ENCODE assay signal across 12 cellular contexts in genomic region chr18:12921178-12921577, GRCh38. TPM values are rescaled to one million over a fixed set of nuclear protein-coding genes. Genes with fewer than 3 reads are reported as not detected.
DNase-seq lines count a peak whose midpoint lies in the region; ATAC-seq, FAIRE-seq and TF ChIP-seq lines count a peak whose summit lies in the region.
"Had no signal": no experiment of that assay in that cellular context is flagged by ENCODE, and none has a peak within 500 bp of the region (broad histone marks: within the 10 kb centered on the region; RNA-seq: fewer than 3 reads in every experiment).

No MANE protein-coding gene starts in this region.

- FAIRE-seq in urothelium cell line (lab: Jason Lieb, UNC) = peak; percentile 94
- no peak for FAIRE-seq in pancreas (lab: Jason Lieb, UNC)
- FAIRE-seq: G401.6 had no signal

- no peak for TF ChIP-seq CTCF in pancreas (IDR thresholded peaks at IDR 0.05)

- H3K4me1 ChIP-seq in pancreas = no peaks in the 10 kb centered on the region
- H3K4me1 ChIP-seq: ascending aorta had no signal

- H3K4me3 Mint-ChIP-seq in activated T-helper 17 cell treated with anti-CD3 and anti-CD28 coated beads, Interleukin-2, amount 50 U/mL, for 72 hours = peak overlapping the region; percentile 30
- H3K4me3 Mint-ChIP-seq: B cell had no signal

- ATAC-seq in HG02938 (IDR thresholded peaks at IDR 0.05; ENCODE audit: unreplicated experiment) (peak; percentile 61), GM21717 (IDR thresholded peaks at IDR 0.05; ENCODE audit: unreplicated experiment) (no peak), pancreas (no peak)
- peak; percentile 94 for ATAC-seq in activated T-helper 17 cell treated with anti-CD3 and anti-CD28 coated beads, Interleukin-2, amount 50 U/mL, for 72 hours (replicated peaks)

- DNase-seq in stimulated activated CD4-positive, alpha-beta T cell treated with anti-CD3 and anti-CD28 coated beads, Interleukin-4, amount 100 ng/mL, for 24 hours = peak; percentile 23
- DNase-seq in stimulated activated CD4-positive, alpha-beta T cell treated with anti-CD3 and anti-CD28 coated beads, Interleukin-4, amount 100 ng/mL, for 4 hours = no peak
- no peak for DNase-seq in urothelium cell line (ENCODE audit: low spot score)
- DNase-seq in pancreas = no peak
- DNase-seq in COLO829 (ENCODE audit: low spot score) = no peak
- DNase-seq: effector CD4-positive, alpha-beta T cell had no signal

- no peaks in the 10 kb centered on the region for H3K27me3 ChIP-seq in pancreas
- H3K27me3 ChIP-seq: ascending aorta had no signal

- H3K27me3 Mint-ChIP-seq in activated T-helper 17 cell treated with anti-CD3 and anti-CD28 coated beads, Interleukin-2, amount 50 U/mL, for 72 hours = no peaks in the 10 kb centered on the region
- H3K27me3 Mint-ChIP-seq: B cell had no signal

- no peak overlapping the region for H3K27ac Mint-ChIP-seq in activated T-helper 17 cell treated with anti-CD3 and anti-CD28 coated beads, Interleukin-2, amount 50 U/mL, for 72 hours
- H3K27ac Mint-ChIP-seq: B cell had no signal

- intact Hi-C loops in pancreas (cut with DNase I) = no loop called here

- 47 to 52% methylated on average over 7 of the region's 7 CpGs for WGBS in pancreas, 2 donors

- H3K9me3 ChIP-seq in pancreas = no peaks in the 10 kb centered on the region
- H3K9me3 ChIP-seq: ascending aorta had no signal

- no peaks in the 10 kb centered on the region for H3K9me3 Mint-ChIP-seq in activated T-helper 17 cell treated with anti-CD3 and anti-CD28 coated beads, Interleukin-2, amount 50 U/mL, for 72 hours

- H3K36me3 ChIP-seq in pancreas = no peaks in the 10 kb centered on the region
- H3K36me3 ChIP-seq: ascending aorta had no signal

- no peaks in the 10 kb centered on the region for H3K36me3 Mint-ChIP-seq in activated T-helper 17 cell treated with anti-CD3 and anti-CD28 coated beads, Interleukin-2, amount 50 U/mL, for 72 hours (ENCODE audit: low read depth)

- no peak overlapping the region for H3K27ac ChIP-seq in pancreas
- H3K27ac ChIP-seq: ascending aorta had no signal

- H3K4me3 ChIP-seq in pancreas = no peak overlapping the region
- H3K4me3 ChIP-seq: ascending aorta had no signal

- peaks cover 5% of the 10 kb centered on the region for H3K4me1 Mint-ChIP-seq in activated T-helper 17 cell treated with anti-CD3 and anti-CD28 coated beads, Interleukin-2, amount 50 U/mL, for 72 hours
- H3K4me1 Mint-ChIP-seq: B cell had no signal

RNA-seq across cellular contexts. Expression of gene SEH1L, which starts 26.6 kb away (rescaled TPM):
- total RNA-seq in activated T-helper 17 cell treated with anti-CD3 and anti-CD28 coated beads, Interleukin-2, amount 50 U/mL, for 72 hours = 100 to 1,000 TPM in 1 of 2 donors, 10 to 100 TPM in 1; 72.1 to 120 TPM
- 10 to 100 TPM; 16.7 to 23.7 (median 19.7) TPM for total RNA-seq in pancreas
- polyA plus RNA-seq in pancreas = 10 to 100 TPM in 1 of 2 donors, 1 to 10 TPM in 1; 9.4 to 14.2 TPM

RNA-seq across cellular contexts. Expression of gene PTPN2, which starts 37.1 kb away (rescaled TPM):
- 10 to 100 TPM; 72.1 to 78.7 TPM for total RNA-seq in activated T-helper 17 cell treated with anti-CD3 and anti-CD28 coated beads, Interleukin-2, amount 50 U/mL, for 72 hours
- 10 to 100 TPM; 24.8 to 30.5 (median 26.3) TPM for total RNA-seq in pancreas
- 10 to 100 TPM; 22.8 to 37.1 TPM for polyA plus RNA-seq in pancreas

Comparison
In these comparisons a context has a peak if more than half of its experiments do, and no peak if none do; other contexts are left out.
1. ATAC-seq: peak in HG02938 (single experiment) and activated T-helper 17 cell treated with anti-CD3 and anti-CD28 coated beads, Interleukin-2, amount 50 U/mL, for 72 hours (single experiment); none in GM21717 (single experiment) and pancreas (0 of 4).